In genomic region chr2:152558174-152559091, GRCh38 we compare ENCODE assay signal across 11 cellular contexts.
A peak's percentile ranks its signal among the peaks of the same experiment; 100 is the strongest.
DNase-seq lines count a peak whose midpoint lies in the region; ATAC-seq, FAIRE-seq and TF ChIP-seq lines count a peak whose summit lies in the region.
"Had no signal": no experiment of that assay in that cellular context is flagged by ENCODE, and none has a peak within 500 bp of the region (broad histone marks: within the 10 kb centered on the region; RNA-seq: fewer than 3 reads in every experiment).

No MANE protein-coding gene starts in this region.

- no peak overlapping the region for H3K27ac ChIP-seq in small intestine (ENCODE audit: low read depth in 1 of 2, low read length in 1 of 2)

- H3K9me3 ChIP-seq in small intestine (ENCODE audit: control insufficient read depth, low read depth) = no peaks in the 10 kb centered on the region

- no peaks in the 10 kb centered on the region for H3K27me3 Mint-ChIP-seq in stimulated activated naive B cell treated with anti-CD40 and anti-IgM and Interleukin-4, amounts not matched to agents 10 μg/mL and 1 μg/mL and 100 μg/mL, for 72 hours
- peaks cover 1% of the 10 kb centered on the region for H3K27me3 Mint-ChIP-seq in activated CD4-positive, alpha-beta memory T cell treated with anti-CD3 and anti-CD28 coated beads for 36 hours

- no peaks in the 10 kb centered on the region for H3K9me3 Mint-ChIP-seq in stimulated activated naive B cell treated with anti-CD40 and anti-IgM and Interleukin-4, amounts not matched to agents 10 μg/mL and 1 μg/mL and 100 μg/mL, for 72 hours
- no peaks in the 10 kb centered on the region for H3K9me3 Mint-ChIP-seq in activated CD4-positive, alpha-beta memory T cell treated with anti-CD3 and anti-CD28 coated beads for 36 hours
- H3K9me3 Mint-ChIP-seq: activated T-cell treated with anti-CD3 and anti-CD28 coated beads, Interleukin-2, amount 50 U/mL, for 24 hours had no signal

- DNase-seq in A172 (ENCODE audit: low spot score) = peak; percentile 64
- peak; percentile 9 for DNase-seq in GOT3 (lab: John Stamatoyannopoulos, UW)
- peak; percentile 84 for DNase-seq in NCI-H82 treated with DMSO at 0.1 percent for 48 hours (lab: John Stamatoyannopoulos, UW; ENCODE audit: unreplicated experiment)
- DNase-seq in foreskin fibroblast = peak; percentile 87 to 92
- DNase-seq in small intestine = no peak
- DNase-seq in cerebellum (ENCODE audit: low spot score) = no peak
- DNase-seq in stimulated activated naive B cell treated with anti-CD40 and anti-IgM and Interleukin-4, amounts not matched to agents 10 μg/mL and 1 μg/mL and 100 μg/mL, for 72 hours = no peak
- DNase-seq in activated CD4-positive, alpha-beta memory T cell treated with anti-CD3 and anti-CD28 coated beads for 36 hours = no peak
- DNase-seq: activated T-cell treated with anti-CD3 and anti-CD28 coated beads, Interleukin-2, amount 50 U/mL, for 24 hours; stimulated activated CD4-positive, alpha-beta T cell treated with anti-CD3 and anti-CD28 coated beads, Interleukin-4, amount 100 ng/mL, for 24 hours had no signal

- H3K27ac Mint-ChIP-seq in stimulated activated naive B cell treated with anti-CD40 and anti-IgM and Interleukin-4, amounts not matched to agents 10 μg/mL and 1 μg/mL and 100 μg/mL, for 72 hours = no peak overlapping the region
- no peak overlapping the region for H3K27ac Mint-ChIP-seq in activated CD4-positive, alpha-beta memory T cell treated with anti-CD3 and anti-CD28 coated beads for 36 hours
- H3K27ac Mint-ChIP-seq: activated T-cell treated with anti-CD3 and anti-CD28 coated beads, Interleukin-2, amount 50 U/mL, for 24 hours had no signal

- H3K4me3 Mint-ChIP-seq in stimulated activated naive B cell treated with anti-CD40 and anti-IgM and Interleukin-4, amounts not matched to agents 10 μg/mL and 1 μg/mL and 100 μg/mL, for 72 hours = no peak overlapping the region
- no peak overlapping the region for H3K4me3 Mint-ChIP-seq in activated CD4-positive, alpha-beta memory T cell treated with anti-CD3 and anti-CD28 coated beads for 36 hours
- H3K4me3 Mint-ChIP-seq: activated T-cell treated with anti-CD3 and anti-CD28 coated beads, Interleukin-2, amount 50 U/mL, for 24 hours had no signal

- H3K36me3 Mint-ChIP-seq in stimulated activated naive B cell treated with anti-CD40 and anti-IgM and Interleukin-4, amounts not matched to agents 10 μg/mL and 1 μg/mL and 100 μg/mL, for 72 hours = peaks cover 0 to 7% of the 10 kb centered on the region in 2 donors
- no peaks in the 10 kb centered on the region for H3K36me3 Mint-ChIP-seq in activated CD4-positive, alpha-beta memory T cell treated with anti-CD3 and anti-CD28 coated beads for 36 hours

- intact Hi-C loops in activated CD4-positive, alpha-beta memory T cell treated with anti-CD3 and anti-CD28 coated beads for 36 hours (cut with micrococcal nuclease) = no loop called here

- CTCF ChIA-PET in activated CD4-positive, alpha-beta memory T cell treated with anti-CD3 and anti-CD28 coated beads for 36 hours (lab: Charles Lee) = no interaction called here

- H3K4me1 ChIP-seq in small intestine (ENCODE audit: control insufficient read depth in 2 of 2, insufficient read depth in 1 of 2, low read depth in 1 of 2, low read length in 1 of 2) = peaks cover 0 to 4% of the 10 kb centered on the region in 2 donors

- POLR2A ChIA-PET in activated CD4-positive, alpha-beta memory T cell treated with anti-CD3 and anti-CD28 coated beads for 36 hours (lab: Charles Lee) = no interaction called here

- no peak for TF ChIP-seq CTCF in foreskin fibroblast (IDR thresholded peaks at IDR 0.05; ENCODE audit: low read depth, low read length)

- no peak for FAIRE-seq in small intestine (lab: Jason Lieb, UNC)

- no peaks in the 10 kb centered on the region for H3K27me3 ChIP-seq in small intestine (ENCODE audit: control insufficient read depth in 2 of 2, insufficient read depth in 2 of 2, low read length in 2 of 2)

- WGBS in small intestine, 3 donors = 72 to 89% (median 86%) methylated on average over 7 of the region's 7 CpGs

- no peak for ATAC-seq in stimulated activated naive B cell treated with anti-CD40 and anti-IgM and Interleukin-4, amounts not matched to agents 10 μg/mL and 1 μg/mL and 100 μg/mL, for 72 hours (replicated peaks)

- H3K4me1 Mint-ChIP-seq in stimulated activated naive B cell treated with anti-CD40 and anti-IgM and Interleukin-4, amounts not matched to agents 10 μg/mL and 1 μg/mL and 100 μg/mL, for 72 hours = no peaks in the 10 kb centered on the region
- H3K4me1 Mint-ChIP-seq in activated CD4-positive, alpha-beta memory T cell treated with anti-CD3 and anti-CD28 coated beads for 36 hours (ENCODE audit: low read depth) = no peaks in the 10 kb centered on the region

- H3K4me3 ChIP-seq in foreskin fibroblast (ENCODE audit: low read depth in 1 of 2, low read length in 2 of 2) = no peak overlapping the region
- H3K4me3 ChIP-seq in small intestine (ENCODE audit: low read depth in 1 of 2, low read length in 2 of 2) = no peak overlapping the region
- H3K4me3 ChIP-seq: lung had no signal

- no peaks in the 10 kb centered on the region for H3K36me3 ChIP-seq in small intestine (ENCODE audit: control insufficient read depth in 2 of 2, insufficient read depth in 2 of 2, low read length in 2 of 2)

Comparison
In these comparisons a context has a peak if more than half of its experiments do, and no peak if none do; other contexts are left out.
1. DNase-seq: peak in A172 (single experiment), GOT3 (single experiment), NCI-H82 treated with DMSO at 0.1 percent for 48 hours (single experiment) and foreskin fibroblast (2 of 2); none in small intestine (single experiment), cerebellum (single experiment), stimulated activated naive B cell treated with anti-CD40 and anti-IgM and Interleukin-4, amounts not matched to agents 10 μg/mL and 1 μg/mL and 100 μg/mL, for 72 hours (single experiment) and activated CD4-positive, alpha-beta memory T cell treated with anti-CD3 and anti-CD28 coated beads for 36 hours (single experiment).